In the genomic region with DNA sequence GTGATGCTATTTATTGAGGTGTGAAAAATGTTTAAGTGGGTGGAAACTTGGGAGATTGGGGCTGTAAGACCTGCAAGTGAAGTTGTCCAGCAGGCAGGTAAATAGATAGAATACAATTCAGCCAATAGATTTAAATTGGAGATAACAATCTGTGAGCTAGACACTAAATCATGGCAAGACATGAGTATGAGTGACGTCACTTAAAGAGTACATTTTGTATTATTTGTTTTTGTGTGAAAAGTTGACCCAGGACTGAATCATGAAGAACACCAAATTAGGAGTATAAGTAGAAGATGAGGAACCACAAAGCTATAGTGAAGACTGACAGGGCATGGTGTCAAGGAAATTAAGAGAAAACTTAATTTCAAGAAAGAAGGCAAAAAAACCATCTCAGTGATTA, we compare ENCODE assay signal across 22 cellular contexts.
DNase-seq lines count a peak whose midpoint lies in the region; ATAC-seq, FAIRE-seq and TF ChIP-seq lines count a peak whose summit lies in the region.
"Had no signal": no experiment of that assay in that cellular context is flagged by ENCODE, and none has a peak within 500 bp of the region (broad histone marks: within the 10 kb centered on the region; RNA-seq: fewer than 3 reads in every experiment).

No MANE protein-coding gene starts in this region.

- CTCF ChIA-PET in A549 (lab: Yijun Ruan, JAX) (interaction anchor here (1.2 to 1.7 kb wide), 4 partner anchors 13 to 302 kb away, joined by 3 to 4 read pairs (median 3); no protein-coding TSS in a partner anchor), Panc1 (lab: Charles Lee) (no interaction called here)

- H3K27me3 ChIP-seq in Panc1 (ENCODE audit: control insufficient read depth, insufficient read depth, low read length) (no peaks in the 10 kb centered on the region), bronchial epithelial cell (ENCODE audit: control insufficient read depth, insufficient read depth, low read length) (no peaks in the 10 kb centered on the region)
- H3K27me3 ChIP-seq: BLaER1 had no signal

- H3K4me3 ChIP-seq in A549: no peak overlapping the region
- H3K4me3 ChIP-seq in Panc1 (ENCODE audit: low read depth in 2 of 2, low read length in 2 of 2): no peak overlapping the region
- H3K4me3 ChIP-seq in bronchial epithelial cell (ENCODE audit: low read depth, low read length): no peak overlapping the region
- H3K4me3 ChIP-seq: BLaER1, GM23248 had no signal

- H3K4me1 ChIP-seq in A549 (peaks cover 20% of the 10 kb centered on the region), Panc1 (ENCODE audit: control insufficient read depth, insufficient read depth, low read length) (peaks cover 3% of the 10 kb centered on the region; the same call in 1 of the 2 replicates)
- H3K4me1 ChIP-seq: BLaER1, Caco-2 had no signal

- H3K4me2 ChIP-seq in A549: no peak overlapping the region
- H3K4me2 ChIP-seq: BLaER1 had no signal

- H3K36me3 ChIP-seq in Panc1 (ENCODE audit: control insufficient read depth, insufficient read depth, low read length) (no peaks in the 10 kb centered on the region), bronchial epithelial cell (ENCODE audit: control insufficient read depth, insufficient read depth, low read length) (no peaks in the 10 kb centered on the region)
- H3K36me3 ChIP-seq: BLaER1 had no signal

- no peaks in the 10 kb centered on the region for H3K9me3 ChIP-seq in A549
- peaks cover 11% of the 10 kb centered on the region; the same call in 1 of the 2 replicates for H3K9me3 ChIP-seq in Panc1 (ENCODE audit: control insufficient read depth, insufficient read depth, low read depth, low read length)
- H3K9me3 ChIP-seq: BLaER1 had no signal

- TF ChIP-seq EP300 in A549 (IDR thresholded peaks at IDR 0.05): no peak

- POLR2A ChIA-PET in A549 (lab: Yijun Ruan, JAX) (no interaction called here), Panc1 (lab: Charles Lee) (no interaction called here)

- intact Hi-C loops in Panc1 (cut with micrococcal nuclease; ENCODE audit: unreplicated experiment): no loop called here

- TF ChIP-seq CTCF in A549 (IDR thresholded peaks at IDR 0.05): no peak
- TF ChIP-seq CTCF in Panc1 (IDR thresholded peaks at IDR 0.05): no peak
- TF ChIP-seq CTCF in bronchial epithelial cell (IDR thresholded peaks at IDR 0.05; ENCODE audit: insufficient read depth, low read length, severe bottlenecking): no peak

- no peak for ATAC-seq in A549
- ATAC-seq in Panc1: no peak
- ATAC-seq in HG02840 (IDR thresholded peaks at IDR 0.05; ENCODE audit: low FRiP score, unreplicated experiment): no peak
- ATAC-seq: CD8-positive, alpha-beta T cell; HCT116 had no signal

- TF ChIP-seq RAD21 in A549 (conservative IDR thresholded peaks at IDR 0.05 in 1 of 2, IDR thresholded peaks at IDR 0.05 in 1 of 2): no peak

- FAIRE-seq in A549 (lab: Jason Lieb, UNC): no peak
- FAIRE-seq in bronchial epithelial cell (lab: Jason Lieb, UNC): no peak
- FAIRE-seq: G401.6, GM12892, GM19239, H1 had no signal

- no peak for DNase-seq in A549 (ENCODE audit: low read depth in 1 of 2, low spot score in 1 of 2)
- peak; percentile 2 for DNase-seq in HCEC 1CT
- DNase-seq in Panc1 (ENCODE audit: low read depth, low spot score): no peak
- peak; percentile 56 for DNase-seq in bronchial epithelial cell (ENCODE audit: low read depth)
- no peak for DNase-seq in LoVo (ENCODE audit: low spot score)
- no peak for DNase-seq in medulla oblongata (ENCODE audit: extremely low spot score)
- DNase-seq in NCI-H524 treated with DMSO at 0.1 percent for 48 hours (lab: John Stamatoyannopoulos, UW): no peak
- DNase-seq: Caco-2; CD4-positive, CD25-positive, alpha-beta regulatory T cell; CD8-positive, alpha-beta T cell; DMS153; DND-41; GM23248; H7 had no signal

- no TSS peak for BruUV-seq in Panc1 (replicated peaks; lab: Mats Ljungman, UMichigan)

- H3K27ac ChIP-seq in A549 (no peak overlapping the region; a peak in 1 of 6 replicates), Panc1 (ENCODE audit: low read length) (peak overlapping the region; percentile 65; the same call in 1 of the 2 replicates)
- H3K27ac ChIP-seq: BLaER1, C4-2B, GM23248 had no signal

- WGBS in A549 (ENCODE audit: missing lambda C conversion rate): 74% methylated on average over 1 of the region's 1 CpG

- in situ Hi-C loops in Panc1 (cut with HindIII; ENCODE audit: low pct_unique_long_range_greater_than_20kb, low sequenced_read_pairs): no loop called here

- TF ChIP-seq POLR2A in A549 (IDR thresholded peaks at IDR 0.05; ENCODE audit: low read length): no peak

TF ChIP-seq in A549, 52 proteins besides CTCF, POLR2A, EP300 and RAD21:
- TF ChIP-seq GATA3 (IDR thresholded peaks at IDR 0.05; ENCODE audit: borderline replicate concordance): peak; percentile 23; the same call in 1 of the 2 replicates
- no peak for TF ChIP-seq PHF8 (IDR thresholded peaks at IDR 0.05; ENCODE audit: borderline replicate concordance, low read depth)

Comparison
In these comparisons a context has a peak if more than half of its experiments do, and no peak if none do; other contexts are left out.
1. DNase-seq: peak in HCEC 1CT (single experiment) and bronchial epithelial cell (single experiment); none in A549 (0 of 2), Panc1 (single experiment), LoVo (single experiment), medulla oblongata (single experiment) and NCI-H524 treated with DMSO at 0.1 percent for 48 hours (single experiment).